ENCODE assay signal across 12 cellular contexts in the genomic region with DNA sequence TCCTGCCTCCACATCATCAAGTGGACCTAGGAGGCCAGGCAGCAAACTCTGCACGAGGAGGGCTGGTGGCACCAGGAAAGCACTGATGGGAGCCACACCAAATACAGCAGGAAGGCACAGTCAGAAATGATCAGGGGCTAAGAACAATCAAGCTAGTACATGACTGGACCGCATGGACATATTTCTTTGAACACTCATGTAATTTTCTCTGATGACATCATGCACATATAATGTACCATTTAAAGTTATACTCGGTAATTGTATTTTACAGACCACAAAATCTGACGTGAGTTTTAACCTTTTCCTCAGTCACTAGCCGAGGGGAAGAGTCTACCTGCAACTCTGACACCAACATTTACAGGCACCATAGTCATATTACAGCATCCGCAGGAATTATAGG.
DNase-seq lines count a peak whose midpoint lies in the region; ATAC-seq, FAIRE-seq and TF ChIP-seq lines count a peak whose summit lies in the region.
"Had no signal": no experiment of that assay in that cellular context is flagged by ENCODE, and none has a peak within 500 bp of the region (broad histone marks: within the 10 kb centered on the region; RNA-seq: fewer than 3 reads in every experiment).

No MANE protein-coding gene starts in this region.

- TF ChIP-seq CTCF in HEK293 (tag by site-specific recombination; IDR thresholded peaks at IDR 0.05) = no peak
- no peak for TF ChIP-seq CTCF in fibroblast of pulmonary artery (IDR thresholded peaks at IDR 0.05; ENCODE audit: low read length, missing control alignments)
- no peak for TF ChIP-seq CTCF in PC-9 (conservative IDR thresholded peaks at IDR 0.05)

- H2AFZ ChIP-seq in PC-9 = no peak overlapping the region

- H4K20me1 ChIP-seq in PC-9 (ENCODE audit: insufficient read depth) = no peaks in the 10 kb centered on the region

- CTCF ChIA-PET in HEK293 (lab: Yijun Ruan, JAX) = no interaction called here
- CTCF ChIA-PET in PC-9 (lab: Charles Lee) = interaction anchor here (0.7 kb wide), 1 partner anchor 50 kb away, joined by 11 read pairs; no protein-coding TSS in a partner anchor

- H3K79me2 ChIP-seq in PC-9 (ENCODE audit: low read depth) = no peaks in the 10 kb centered on the region

- DNase-seq in SW480 (ENCODE audit: low spot score) = peak; percentile 44
- peak; percentile 74 for DNase-seq in fibroblast of pulmonary artery (ENCODE audit: low read depth)
- peak; percentile 73 for DNase-seq in urothelium cell line (ENCODE audit: low spot score)
- DNase-seq in activated effector memory CD4-positive, alpha-beta T cell treated with Interleukin-2 at 50 U/mL for 16 hours = no peak
- DNase-seq in PC-9 = no peak
- DNase-seq: activated CD4-positive, alpha-beta T cell treated with anti-CD3 and anti-CD28 coated beads, Interleukin-2, amount 50 U/mL, for 1 hour; activated T-cell treated with anti-CD3 and anti-CD28 coated beads, Interleukin-2, amount 50 U/mL, for 72 hours; mesendoderm; occipital lobe; OCI-M1 had no signal

- H3K4me3 ChIP-seq in HEK293 (ENCODE audit: low read depth, low read length) (no peak overlapping the region), fibroblast of pulmonary artery (replicated peaks; ENCODE audit: low read depth, low read length) (no peak overlapping the region), PC-9 (no peak overlapping the region)

- POLR2A ChIA-PET in HEK293 (lab: Yijun Ruan, JAX) (no interaction called here), PC-9 (lab: Charles Lee; ENCODE audit: unreplicated experiment) (no interaction called here)

- no peaks in the 10 kb centered on the region for H3K27me3 ChIP-seq in PC-9 (ENCODE audit: insufficient read depth, low read depth)

- H3K4me1 ChIP-seq in HEK293 (ENCODE audit: control insufficient read depth, insufficient read depth, low read length) (peaks cover 16% of the 10 kb centered on the region), PC-9 (replicated peaks; ENCODE audit: insufficient read depth) (no peaks in the 10 kb centered on the region; the same call in 1 of the 2 replicates)

- peaks cover 8% of the 10 kb centered on the region; the same call in 1 of the 2 replicates for H3F3A ChIP-seq in PC-9 (ENCODE audit: insufficient read depth, low read depth)

- no TSS peak for BruUV-seq in PC-9 (replicated peaks; lab: Mats Ljungman, UMichigan)

- intact Hi-C loops in PC-9 (cut with micrococcal nuclease; ENCODE audit: unreplicated experiment) = loop anchor here (10.0 kb wide), 1 partner anchor 1173 kb away; no protein-coding TSS in a partner anchor

- H3K27ac ChIP-seq in HEK293 (ENCODE audit: extremely low read depth, low read depth, low read length) (no peak overlapping the region), PC-9 (no peak overlapping the region)

- H3K36me3 ChIP-seq in HEK293 (ENCODE audit: control insufficient read depth in 2 of 2, insufficient read depth in 1 of 2, low read length in 2 of 2) (no peaks in the 10 kb centered on the region), PC-9 (ENCODE audit: low read depth) (peaks cover 4% of the 10 kb centered on the region)

- no peaks in the 10 kb centered on the region for H3K9me3 ChIP-seq in HEK293 (ENCODE audit: control insufficient read depth, insufficient read depth, low read depth, low read length)
- H3K9me3 ChIP-seq in PC-9 (ENCODE audit: insufficient read depth, low read depth) = no peaks in the 10 kb centered on the region

- H3K9me2 ChIP-seq in PC-9 (ENCODE audit: insufficient read depth) = no peaks in the 10 kb centered on the region

- H3K4me2 ChIP-seq in PC-9 = no peak overlapping the region

- no peak for ATAC-seq in GM19328 (IDR thresholded peaks at IDR 0.05; ENCODE audit: unreplicated experiment)
- ATAC-seq: activated T-cell treated with anti-CD3 and anti-CD28 coated beads, Interleukin-2, amount 50 U/mL, for 72 hours had no signal

- peak; percentile 35 for FAIRE-seq in urothelium cell line (lab: Jason Lieb, UNC)

TF ChIP-seq in HEK293, 187 proteins besides CTCF, POLR2A, EP300 and RAD21:
- TF ChIP-seq ZNF146 (tag by site-specific recombination; IDR thresholded peaks at IDR 0.05) (no peak), ZNF624 (tag by site-specific recombination; IDR thresholded peaks at IDR 0.05) (no peak), ZNF335 (tag by site-specific recombination; conservative IDR thresholded peaks at IDR 0.05) (no peak), ZNF629 (tag by site-specific recombination; IDR thresholded peaks at IDR 0.05) (peak; percentile 33; the same call in 1 of the 2 replicates)
- TF ChIP-seq, protein P1, sequence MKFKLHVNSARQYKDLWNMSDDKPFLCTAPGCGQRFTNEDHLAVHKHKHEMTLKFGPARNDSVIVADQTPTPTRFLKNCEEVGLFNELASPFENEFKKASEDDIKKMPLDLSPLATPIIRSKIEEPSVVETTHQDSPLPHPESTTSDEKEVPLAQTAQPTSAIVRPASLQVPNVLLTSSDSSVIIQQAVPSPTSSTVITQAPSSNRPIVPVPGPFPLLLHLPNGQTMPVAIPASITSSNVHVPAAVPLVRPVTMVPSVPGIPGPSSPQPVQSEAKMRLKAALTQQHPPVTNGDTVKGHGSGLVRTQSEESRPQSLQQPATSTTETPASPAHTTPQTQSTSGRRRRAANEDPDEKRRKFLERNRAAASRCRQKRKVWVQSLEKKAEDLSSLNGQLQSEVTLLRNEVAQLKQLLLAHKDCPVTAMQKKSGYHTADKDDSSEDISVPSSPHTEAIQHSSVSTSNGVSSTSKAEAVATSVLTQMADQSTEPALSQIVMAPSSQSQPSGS (tag by site-specific recombination; IDR thresholded peaks at IDR 0.05; ENCODE audit: low read depth) = peak; percentile 43; the same call in 1 of the 2 replicates

Comparison
In these comparisons a context has a peak if more than half of its experiments do, and no peak if none do; other contexts are left out.
1. DNase-seq: peak in SW480 (single experiment), fibroblast of pulmonary artery (single experiment) and urothelium cell line (single experiment); none in activated effector memory CD4-positive, alpha-beta T cell treated with Interleukin-2 at 50 U/mL for 16 hours (single experiment) and PC-9 (0 of 2).